Comparison of ENCODE assay signal across 25 cellular contexts in genomic region chr12:112796067-112796466, GRCh38. TPM values are rescaled to one million over a fixed set of nuclear protein-coding genes. Genes with fewer than 3 reads are reported as not detected.
"Had no signal": no experiment of that assay in that cellular context is flagged by ENCODE, and none has a peak within 500 bp of the region (broad histone marks: within the 10 kb centered on the region; RNA-seq: fewer than 3 reads in every experiment).

No MANE protein-coding gene starts in this region.

- H3K4me3 ChIP-seq: coronary artery, esophagus squamous epithelium, hepatocyte, tibial nerve, vagina had no signal

- H3K27me3 ChIP-seq: vagina had no signal

- ATAC-seq: activated CD8-positive, alpha-beta T cell treated with anti-CD3 and anti-CD28 coated beads, Interleukin-2, amount 10 ng/mL, durations not matched to agents 7 days and 5 days; activated naive CD4-positive, alpha-beta T cell treated with anti-CD3 and anti-CD28 coated beads, Interleukin-2, amount 50 U/mL, for 72 hours; activated T-cell treated with anti-CD3 and anti-CD28 coated beads, Interleukin-2, amount 50 U/mL, for 72 hours; natural killer cell treated with Interleukin-12 subunit alpha and Interleukin-12 subunit beta and Interleukin-15 and Interleukin-18, amount 100 ng/mL, for 72 hours; right cardiac atrium had no signal

- DNase-seq: activated CD4-positive, alpha-beta T cell treated with anti-CD3 and anti-CD28 coated beads, Interleukin-2, amount 10 ng/mL, durations not matched to agents 24 days and 14 days; activated CD4-positive, CD25-positive, alpha-beta regulatory T cell; activated CD8-positive, alpha-beta memory T cell treated with anti-CD3 and anti-CD28 coated beads, Interleukin-2, amount 50 U/mL, for 4 hours; activated CD8-positive, alpha-beta T cell treated with anti-CD3 and anti-CD28 coated beads, Interleukin-2, amount 10 ng/mL, durations not matched to agents 7 days and 5 days; activated gamma-delta T cell; activated T-cell treated with anti-CD3 and anti-CD28 coated beads, Interleukin-2, amount 50 U/mL, for 72 hours; caudate nucleus; effector CD4-positive, alpha-beta T cell; esophagus squamous epithelium; nucleus accumbens; posterior cingulate gyrus; right cardiac atrium; small intestine; stimulated activated CD4-positive, alpha-beta T cell treated with anti-CD3 and anti-CD28 coated beads, Interleukin-4, amount 100 ng/mL, for 24 hours; stimulated activated naive CD4-positive, alpha-beta T cell had no signal

- H3K27ac ChIP-seq: coronary artery, esophagus squamous epithelium, hepatocyte, tibial nerve, vagina had no signal

RNA-seq across cellular contexts. Expression of gene RPH3A, which starts 4.5 kb away (rescaled TPM):
- total RNA-seq: activated CD4-positive, alpha-beta T cell treated with anti-CD3 and anti-CD28 coated beads, Interleukin-2, amount 10 ng/mL, durations not matched to agents 24 days and 14 days; activated CD8-positive, alpha-beta T cell treated with anti-CD3 and anti-CD28 coated beads, Interleukin-2, amount 10 ng/mL, durations not matched to agents 7 days and 5 days; activated naive CD4-positive, alpha-beta T cell treated with anti-CD3 and anti-CD28 coated beads, Interleukin-2, amount 50 U/mL, for 72 hours; activated T-cell treated with anti-CD3 and anti-CD28 coated beads, Interleukin-2, amount 50 U/mL, for 72 hours; esophagus squamous epithelium; fibroblast of villous mesenchyme; glomerular endothelial cell; hepatocyte; kidney epithelial cell; natural killer cell treated with Interleukin-12 subunit alpha and Interleukin-12 subunit beta and Interleukin-15 and Interleukin-18, amount 100 ng/mL, for 72 hours; right cardiac atrium; subcutaneous adipose tissue; tibial nerve had no signal
